In the genomic region with DNA sequence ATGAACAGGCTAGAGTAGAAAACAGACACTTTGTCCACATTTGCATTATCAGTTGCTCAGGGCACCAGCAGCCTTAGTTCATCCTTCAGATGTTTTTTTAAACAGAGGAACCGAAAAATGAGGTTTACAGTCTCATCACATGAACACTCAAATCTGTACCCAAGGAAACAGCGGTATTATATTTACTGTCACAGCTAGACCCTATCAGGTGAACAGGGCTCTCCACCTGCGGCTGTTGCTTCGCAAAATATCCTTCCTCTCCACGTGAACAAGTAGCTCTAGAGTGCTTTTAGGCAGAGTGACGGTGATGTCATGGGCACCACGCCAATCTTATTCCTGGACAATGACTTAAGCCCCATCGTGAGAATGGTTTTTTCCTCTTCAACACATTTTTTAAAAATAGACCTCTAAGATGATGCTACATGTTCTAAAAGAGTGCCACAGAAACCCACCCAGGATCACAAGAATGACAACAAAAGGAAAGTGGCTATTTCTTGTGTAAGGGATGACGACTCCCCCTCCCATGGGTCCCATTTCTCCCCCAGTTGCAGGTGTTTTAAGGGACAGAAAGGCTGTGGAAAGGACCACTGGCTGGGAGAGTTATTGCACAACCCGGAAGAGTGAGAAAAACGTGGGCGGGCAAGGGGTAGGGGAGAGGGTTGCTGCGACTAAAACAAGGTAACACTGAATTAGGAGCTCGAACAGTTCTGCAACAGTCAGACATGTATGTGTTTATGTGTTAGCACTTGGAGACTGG, we compare ENCODE assay signal across 8 cellular contexts.
A peak's percentile ranks its signal among the peaks of the same experiment; 100 is the strongest.
DNase-seq lines count a peak whose midpoint lies in the region; ATAC-seq and TF ChIP-seq lines count a peak whose summit lies in the region.

No MANE protein-coding gene starts in this region.

- no peak overlapping the region for H3K23ac ChIP-seq in trophoblast cell (ENCODE audit: low read length)

- no peak overlapping the region for H2AK5ac ChIP-seq in trophoblast cell (ENCODE audit: low read length)

- H3K4me2 ChIP-seq in trophoblast cell (ENCODE audit: low read length) = no peak overlapping the region

- no peak for TF ChIP-seq CTCF in heart left ventricle (IDR thresholded peaks at IDR 0.05)
- no peak for TF ChIP-seq CTCF in omental fat pad (IDR thresholded peaks at IDR 0.05)
- TF ChIP-seq CTCF in CD14-positive monocyte (IDR thresholded peaks at IDR 0.05) = no peak

- H3K14ac ChIP-seq in trophoblast cell (ENCODE audit: low read length) = no peak overlapping the region

- 49 to 52% (median 50%) methylated on average over 14 of the region's 14 CpGs for WGBS in heart left ventricle, 4 donors
- no CpG with 5 or more reads among the region's 14 CpGs for WGBS in trophoblast cell (ENCODE audit: extremely low coverage, insufficient coverage, insufficient read length)

- peaks cover 0 to 7% (median 6%) of the 10 kb centered on the region in 7 donors for H3K9me3 Mint-ChIP-seq in CD14-positive monocyte

- DNase-seq in heart left ventricle (peak in 4 of 5 donors; percentile 69 to 79 (median 70)), cardiac septum (ENCODE audit: low spot score) (no peak), SHP77 treated with DMSO at 0.1 percent for 48 hours (lab: John Stamatoyannopoulos, UW) (peak; percentile 26), trophoblast cell (peak; percentile 44 to 82), omental fat pad (ENCODE audit: low spot score) (no peak), CD14-positive monocyte (ENCODE audit: low spot score) (no peak), T1000 (lab: John Stamatoyannopoulos, UW) (no peak)

- peaks cover 19% of the 10 kb centered on the region for H3K4me1 Mint-ChIP-seq in CD14-positive monocyte

- no peak overlapping the region for H3K27ac Mint-ChIP-seq in CD14-positive monocyte

- H3K18ac ChIP-seq in trophoblast cell (ENCODE audit: low read length) = no peak overlapping the region

- no peak overlapping the region for H2BK12ac ChIP-seq in trophoblast cell (ENCODE audit: low read length)

- no peaks in the 10 kb centered on the region for H3K27me3 ChIP-seq in heart left ventricle
- no peaks in the 10 kb centered on the region for H3K27me3 ChIP-seq in trophoblast cell (ENCODE audit: insufficient read depth, low read length)

- peaks cover 0 to 57% (median 32%) of the 10 kb centered on the region in 12 donors for H3K4me1 ChIP-seq in heart left ventricle
- peaks cover 14 to 15% of the 10 kb centered on the region in 2 experiments for H3K4me1 ChIP-seq in trophoblast cell (ENCODE audit: control insufficient read depth in 1 of 2, insufficient read depth in 2 of 2, low read length in 2 of 2)

- H4K8ac ChIP-seq in trophoblast cell (ENCODE audit: low read depth, low read length) = no peak overlapping the region

- H3K27ac ChIP-seq in heart left ventricle (peak overlapping the region; percentile 57 to 97 (median 82)), trophoblast cell (ENCODE audit: low read depth, low read length) (no peak overlapping the region)

- no peaks in the 10 kb centered on the region for H3K27me3 Mint-ChIP-seq in CD14-positive monocyte (ENCODE audit: low read depth in 3 of 3)

- H4K91ac ChIP-seq in trophoblast cell (ENCODE audit: low read depth, low read length) = no peak overlapping the region

- intact Hi-C loops in heart left ventricle (cut with DNase I) (loop anchor here in 9 of 10 donors (2.0 to 10.0 kb wide), 5 partner anchors 76 to 167 kb away; partner anchors contain the start of gene EFHC1 (in 5 of the 9)), cardiac septum (cut with DNase I) (loop anchor here (2.0 kb wide), 1 partner anchor 81 kb away; no protein-coding TSS in a partner anchor), CD14-positive monocyte (cut with micrococcal nuclease) (no loop called here)

- no peak overlapping the region for H3K4me3 ChIP-seq in heart left ventricle
- no peak overlapping the region for H3K4me3 ChIP-seq in trophoblast cell (ENCODE audit: low read depth, low read length)

- H4K12ac ChIP-seq in trophoblast cell (ENCODE audit: low read depth, low read length) = no peak overlapping the region

- no peak overlapping the region for H3K4me3 Mint-ChIP-seq in CD14-positive monocyte

- H3K9me3 ChIP-seq in heart left ventricle (peaks cover 0 to 4% (median 0%) of the 10 kb centered on the region in 12 donors), trophoblast cell (ENCODE audit: insufficient read depth, low read depth, low read length) (peaks cover 2% of the 10 kb centered on the region)

- no peak overlapping the region for H3K4ac ChIP-seq in trophoblast cell (ENCODE audit: low read depth, low read length)

- H3K9ac ChIP-seq in trophoblast cell (ENCODE audit: low read length) = no peak overlapping the region

- no peak for TF ChIP-seq POLR2A in heart left ventricle (IDR thresholded peaks at IDR 0.05)

- H3K36me3 ChIP-seq in heart left ventricle (peaks cover 0 to 23% (median 12%) of the 10 kb centered on the region in 9 donors), trophoblast cell (ENCODE audit: control insufficient read depth in 1 of 2, insufficient read depth in 2 of 2, low read length in 2 of 2) (peaks cover 10 to 14% of the 10 kb centered on the region in 2 experiments)

- H2AFZ ChIP-seq in trophoblast cell (ENCODE audit: insufficient read depth, low read length, poor library complexity) = no peak overlapping the region

- H2BK5ac ChIP-seq in trophoblast cell (ENCODE audit: low read depth, low read length, poor library complexity) = no peak overlapping the region

- no peak overlapping the region for H2BK120ac ChIP-seq in trophoblast cell (ENCODE audit: insufficient read depth, low read length, poor library complexity)

- peak in 3 of 4 donors; percentile 27 to 49 (median 40) for ATAC-seq in heart left ventricle
- ATAC-seq in HG03342 (IDR thresholded peaks at IDR 0.05; ENCODE audit: unreplicated experiment) = peak; percentile 77
- no peak for ATAC-seq in omental fat pad (ENCODE audit: low FRiP score)

- peaks cover 26 to 32% of the 10 kb centered on the region in 2 donors for H3K36me3 Mint-ChIP-seq in CD14-positive monocyte

- no peaks in the 10 kb centered on the region for H3K79me2 ChIP-seq in trophoblast cell (ENCODE audit: control insufficient read depth, insufficient read depth, low read length, poor library complexity)

- peaks cover 4% of the 10 kb centered on the region for H3K79me1 ChIP-seq in trophoblast cell (ENCODE audit: low read length)

Comparison
In these comparisons a context has a peak if more than half of its experiments do, and no peak if none do; other contexts are left out.
1. DNase-seq: peak in heart left ventricle (4 of 5), SHP77 treated with DMSO at 0.1 percent for 48 hours (single experiment) and trophoblast cell (2 of 2); none in cardiac septum (single experiment), omental fat pad (single experiment), CD14-positive monocyte (single experiment) and T1000 (single experiment).
2. intact Hi-C loops: an anchor here in heart left ventricle (2.0 to 10.0 kb wide) and cardiac septum (2.0 kb wide); none called in CD14-positive monocyte.